In the genomic region with DNA sequence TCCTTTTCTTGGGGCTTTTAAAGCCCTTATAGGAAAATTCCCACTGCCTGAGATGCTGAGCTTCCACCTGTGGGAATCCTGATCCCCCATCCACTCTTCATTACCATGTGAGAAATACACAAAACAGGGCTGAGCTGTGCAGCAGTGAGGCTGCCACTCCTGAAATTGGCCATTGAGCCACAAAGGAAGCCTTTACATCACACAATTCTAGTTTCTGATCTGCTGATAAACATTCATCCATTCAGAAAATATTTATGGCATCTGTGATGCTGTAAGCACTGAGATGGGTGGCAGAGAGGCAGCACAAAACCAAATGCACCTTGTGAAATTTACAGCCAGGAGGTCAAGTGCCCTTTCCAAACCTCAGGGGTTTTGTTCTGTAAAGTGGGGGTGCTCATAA, we compare ENCODE assay signal across 34 cellular contexts. TPM values are rescaled to one million over a fixed set of nuclear protein-coding genes. Genes with fewer than 3 reads are reported as not detected.
"Had no signal": no experiment of that assay in that cellular context is flagged by ENCODE, and none has a peak within 500 bp of the region (broad histone marks: within the 10 kb centered on the region; RNA-seq: fewer than 3 reads in every experiment).

No MANE protein-coding gene starts in this region.

- DNase-seq: activated B cell treated with CpG ODN at 0.5 μM for 24 hours; activated CD4-positive, alpha-beta memory T cell treated with anti-CD3 and anti-CD28 coated beads for 36 hours; activated CD4-positive, alpha-beta T cell treated with anti-CD3 and anti-CD28 coated beads for 4 hours; activated CD4-positive, alpha-beta T cell treated with anti-CD3 and anti-CD28 coated beads, Interleukin-2, amount 10 ng/mL, durations not matched to agents 24 days and 14 days; activated CD4-positive, alpha-beta T cell treated with anti-CD3 and anti-CD28 coated beads, Interleukin-2, amount 50 U/mL, for 1 hour; activated CD4-positive, alpha-beta T cell treated with anti-CD3 and anti-CD28 coated beads, Interleukin-2, amount 50 U/mL, for 4 hours; activated CD4-positive, CD25-positive, alpha-beta regulatory T cell treated with anti-CD3 and anti-CD28 coated beads, Interleukin-2, amount 50 U/mL, for 72 hours; activated CD8-positive, alpha-beta memory T cell treated with anti-CD3 and anti-CD28 coated beads, Interleukin-2, amount 50 U/mL, for 4 hours; activated CD8-positive, alpha-beta T cell treated with anti-CD3 and anti-CD28 coated beads for 36 hours; activated gamma-delta T cell; activated naive CD4-positive, alpha-beta T cell treated with anti-CD3 and anti-CD28 coated beads, Interleukin-2, amount 10 ng/mL, durations not matched to agents 7 days and 5 days; activated naive CD4-positive, alpha-beta T cell treated with Interleukin-2 at 50 U/mL for 16 hours; activated naive CD8-positive, alpha-beta T cell treated with anti-CD3 and anti-CD28 coated beads, Interleukin-2, amount 10 ng/mL, durations not matched to agents 7 days and 5 days; activated naive CD8-positive, alpha-beta T cell treated with anti-CD3 and anti-CD28 coated beads, Interleukin-2, amount 50 U/mL, for 24 hours; activated T-cell treated with anti-CD3 and anti-CD28 coated beads for 4 hours; activated T-cell treated with anti-CD3 and anti-CD28 coated beads, Interleukin-2, amount 50 U/mL, for 1 hour; activated T-cell treated with anti-CD3 and anti-CD28 coated beads, Interleukin-2, amount 50 U/mL, for 4 hours; activated T-cell treated with anti-CD3 and anti-CD28 coated beads, Interleukin-2, amount 50 U/mL, for 72 hours; adrenal gland; amniotic stem cell; aorta; body of pancreas; brain microvascular endothelial cell; central memory CD4-positive, alpha-beta T cell; T-helper 1 cell; T-helper 2 cell; T-helper 9 cell had no signal

- FAIRE-seq: astrocyte, TTC549 had no signal

- H3K4me1 ChIP-seq: adrenal gland, body of pancreas, breast epithelium had no signal

- H3K36me3 ChIP-seq: adrenal gland, brain microvascular endothelial cell, breast epithelium had no signal

- H3K27ac ChIP-seq: adrenal gland, body of pancreas, brain microvascular endothelial cell, breast epithelium, VCaP had no signal

- H3K27me3 ChIP-seq: adrenal gland, body of pancreas, brain microvascular endothelial cell, breast epithelium had no signal

- H3K9me3 ChIP-seq: adrenal gland, body of pancreas, breast epithelium had no signal

- ATAC-seq: activated CD8-positive, alpha-beta T cell treated with anti-CD3 and anti-CD28 coated beads for 36 hours; activated naive CD8-positive, alpha-beta T cell treated with anti-CD3 and anti-CD28 coated beads, Interleukin-2, amount 50 U/mL, for 24 hours; activated T-cell treated with anti-CD3 and anti-CD28 coated beads, Interleukin-2, amount 50 U/mL, for 4 hours; activated T-cell treated with anti-CD3 and anti-CD28 coated beads, Interleukin-2, amount 50 U/mL, for 72 hours; activated T-helper 17 cell treated with anti-CD3 and anti-CD28 coated beads, Interleukin-2, amount 50 U/mL, for 72 hours; body of pancreas had no signal

- H3K4me3 ChIP-seq: adrenal gland, body of pancreas, breast epithelium had no signal

RNA-seq across cellular contexts. Expression of a gene that starts 26.2 kb away (rescaled TPM):
- total RNA-seq: activated CD4-positive, alpha-beta memory T cell treated with anti-CD3 and anti-CD28 coated beads for 36 hours; activated CD4-positive, alpha-beta T cell treated with anti-CD3 and anti-CD28 coated beads, Interleukin-2, amount 10 ng/mL, durations not matched to agents 24 days and 14 days; activated CD8-positive, alpha-beta memory T cell treated with anti-CD3 and anti-CD28 coated beads for 36 hours; activated CD8-positive, alpha-beta T cell treated with anti-CD3 and anti-CD28 coated beads for 36 hours; activated T-cell treated with anti-CD3 and anti-CD28 coated beads, Interleukin-2, amount 50 U/mL, for 72 hours; activated T-helper 1 cell treated with anti-CD3 and anti-CD28 coated beads, Interleukin-12 subunit alpha, Interleukin-12 subunit beta, Interleukin-2, Interleukin-4 antibody, amounts not matched to agents 30 ng/mL and 10 ng/mL and 1 ng/mL, durations not matched to agents 14 hours and 24 hours and 36 hours; activated T-helper 17 cell treated with anti-CD3 and anti-CD28 coated beads, Interleukin-2, amount 50 U/mL, for 72 hours had no signal
